In the genomic region with DNA sequence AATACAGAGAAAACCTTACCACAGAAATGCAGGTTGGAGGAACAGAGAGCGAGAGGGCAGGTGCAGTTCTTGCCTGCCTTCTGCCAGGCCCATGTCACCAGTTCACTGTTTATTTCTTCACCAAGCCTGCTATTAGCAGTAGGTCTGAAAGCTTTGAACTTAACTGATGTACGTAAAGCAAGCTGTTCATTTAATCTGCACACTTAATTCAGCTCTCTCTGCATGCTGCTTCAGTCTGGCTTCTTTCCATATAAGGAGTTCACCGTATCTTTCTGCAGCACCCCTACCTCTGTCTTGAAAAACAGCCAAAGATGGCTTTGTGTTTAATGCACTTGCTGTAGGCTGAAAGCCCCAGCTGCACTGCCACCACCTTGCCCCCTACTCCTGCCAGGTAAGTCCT, we compare ENCODE assay signal across 1 cellular context.
TF ChIP-seq lines count a peak whose summit lies in the region.

No MANE protein-coding gene starts in this region.

TF ChIP-seq in WTC11, 78 proteins besides CTCF, POLR2A, EP300 and RAD21 (continued from another document):
- TF ChIP-seq, protein P1, sequence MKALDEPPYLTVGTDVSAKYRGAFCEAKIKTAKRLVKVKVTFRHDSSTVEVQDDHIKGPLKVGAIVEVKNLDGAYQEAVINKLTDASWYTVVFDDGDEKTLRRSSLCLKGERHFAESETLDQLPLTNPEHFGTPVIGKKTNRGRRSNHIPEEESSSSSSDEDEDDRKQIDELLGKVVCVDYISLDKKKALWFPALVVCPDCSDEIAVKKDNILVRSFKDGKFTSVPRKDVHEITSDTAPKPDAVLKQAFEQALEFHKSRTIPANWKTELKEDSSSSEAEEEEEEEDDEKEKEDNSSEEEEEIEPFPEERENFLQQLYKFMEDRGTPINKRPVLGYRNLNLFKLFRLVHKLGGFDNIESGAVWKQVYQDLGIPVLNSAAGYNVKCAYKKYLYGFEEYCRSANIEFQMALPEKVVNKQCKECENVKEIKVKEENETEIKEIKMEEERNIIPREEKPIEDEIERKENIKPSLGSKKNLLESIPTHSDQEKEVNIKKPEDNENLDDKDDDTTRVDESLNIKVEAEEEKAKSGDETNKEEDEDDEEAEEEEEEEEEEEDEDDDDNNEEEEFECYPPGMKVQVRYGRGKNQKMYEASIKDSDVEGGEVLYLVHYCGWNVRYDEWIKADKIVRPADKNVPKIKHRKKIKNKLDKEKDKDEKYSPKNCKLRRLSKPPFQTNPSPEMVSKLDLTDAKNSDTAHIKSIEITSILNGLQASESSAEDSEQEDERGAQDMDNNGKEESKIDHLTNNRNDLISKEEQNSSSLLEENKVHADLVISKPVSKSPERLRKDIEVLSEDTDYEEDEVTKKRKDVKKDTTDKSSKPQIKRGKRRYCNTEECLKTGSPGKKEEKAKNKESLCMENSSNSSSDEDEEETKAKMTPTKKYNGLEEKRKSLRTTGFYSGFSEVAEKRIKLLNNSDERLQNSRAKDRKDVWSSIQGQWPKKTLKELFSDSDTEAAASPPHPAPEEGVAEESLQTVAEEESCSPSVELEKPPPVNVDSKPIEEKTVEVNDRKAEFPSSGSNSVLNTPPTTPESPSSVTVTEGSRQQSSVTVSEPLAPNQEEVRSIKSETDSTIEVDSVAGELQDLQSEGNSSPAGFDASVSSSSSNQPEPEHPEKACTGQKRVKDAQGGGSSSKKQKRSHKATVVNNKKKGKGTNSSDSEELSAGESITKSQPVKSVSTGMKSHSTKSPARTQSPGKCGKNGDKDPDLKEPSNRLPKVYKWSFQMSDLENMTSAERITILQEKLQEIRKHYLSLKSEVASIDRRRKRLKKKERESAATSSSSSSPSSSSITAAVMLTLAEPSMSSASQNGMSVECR (CRISPR knock-in tag; IDR thresholded peaks at IDR 0.05; ENCODE audit: borderline replicate concordance), result no peak
- TF ChIP-seq CREB1 (CRISPR knock-in tag; IDR thresholded peaks at IDR 0.05), result no peak
- TF ChIP-seq CREM (CRISPR knock-in tag; IDR thresholded peaks at IDR 0.05), result no peak
- no peak for TF ChIP-seq GTF2I (CRISPR knock-in tag; conservative IDR thresholded peaks at IDR 0.05)
- TF ChIP-seq, protein P2, sequence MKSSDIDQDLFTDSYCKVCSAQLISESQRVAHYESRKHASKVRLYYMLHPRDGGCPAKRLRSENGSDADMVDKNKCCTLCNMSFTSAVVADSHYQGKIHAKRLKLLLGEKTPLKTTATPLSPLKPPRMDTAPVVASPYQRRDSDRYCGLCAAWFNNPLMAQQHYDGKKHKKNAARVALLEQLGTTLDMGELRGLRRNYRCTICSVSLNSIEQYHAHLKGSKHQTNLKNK (CRISPR knock-in tag; IDR thresholded peaks at IDR 0.05), result no peak
- TF ChIP-seq NFE2L1 (CRISPR knock-in tag; IDR thresholded peaks at IDR 0.05), result no peak
- TF ChIP-seq, protein P3, sequence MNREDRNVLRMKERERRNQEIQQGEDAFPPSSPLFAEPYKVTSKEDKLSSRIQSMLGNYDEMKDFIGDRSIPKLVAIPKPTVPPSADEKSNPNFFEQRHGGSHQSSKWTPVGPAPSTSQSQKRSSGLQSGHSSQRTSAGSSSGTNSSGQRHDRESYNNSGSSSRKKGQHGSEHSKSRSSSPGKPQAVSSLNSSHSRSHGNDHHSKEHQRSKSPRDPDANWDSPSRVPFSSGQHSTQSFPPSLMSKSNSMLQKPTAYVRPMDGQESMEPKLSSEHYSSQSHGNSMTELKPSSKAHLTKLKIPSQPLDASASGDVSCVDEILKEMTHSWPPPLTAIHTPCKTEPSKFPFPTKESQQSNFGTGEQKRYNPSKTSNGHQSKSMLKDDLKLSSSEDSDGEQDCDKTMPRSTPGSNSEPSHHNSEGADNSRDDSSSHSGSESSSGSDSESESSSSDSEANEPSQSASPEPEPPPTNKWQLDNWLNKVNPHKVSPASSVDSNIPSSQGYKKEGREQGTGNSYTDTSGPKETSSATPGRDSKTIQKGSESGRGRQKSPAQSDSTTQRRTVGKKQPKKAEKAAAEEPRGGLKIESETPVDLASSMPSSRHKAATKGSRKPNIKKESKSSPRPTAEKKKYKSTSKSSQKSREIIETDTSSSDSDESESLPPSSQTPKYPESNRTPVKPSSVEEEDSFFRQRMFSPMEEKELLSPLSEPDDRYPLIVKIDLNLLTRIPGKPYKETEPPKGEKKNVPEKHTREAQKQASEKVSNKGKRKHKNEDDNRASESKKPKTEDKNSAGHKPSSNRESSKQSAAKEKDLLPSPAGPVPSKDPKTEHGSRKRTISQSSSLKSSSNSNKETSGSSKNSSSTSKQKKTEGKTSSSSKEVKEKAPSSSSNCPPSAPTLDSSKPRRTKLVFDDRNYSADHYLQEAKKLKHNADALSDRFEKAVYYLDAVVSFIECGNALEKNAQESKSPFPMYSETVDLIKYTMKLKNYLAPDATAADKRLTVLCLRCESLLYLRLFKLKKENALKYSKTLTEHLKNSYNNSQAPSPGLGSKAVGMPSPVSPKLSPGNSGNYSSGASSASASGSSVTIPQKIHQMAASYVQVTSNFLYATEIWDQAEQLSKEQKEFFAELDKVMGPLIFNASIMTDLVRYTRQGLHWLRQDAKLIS (CRISPR knock-in tag; IDR thresholded peaks at IDR 0.05; ENCODE audit: borderline replicate concordance), result no peak
- TF ChIP-seq, protein P4, sequence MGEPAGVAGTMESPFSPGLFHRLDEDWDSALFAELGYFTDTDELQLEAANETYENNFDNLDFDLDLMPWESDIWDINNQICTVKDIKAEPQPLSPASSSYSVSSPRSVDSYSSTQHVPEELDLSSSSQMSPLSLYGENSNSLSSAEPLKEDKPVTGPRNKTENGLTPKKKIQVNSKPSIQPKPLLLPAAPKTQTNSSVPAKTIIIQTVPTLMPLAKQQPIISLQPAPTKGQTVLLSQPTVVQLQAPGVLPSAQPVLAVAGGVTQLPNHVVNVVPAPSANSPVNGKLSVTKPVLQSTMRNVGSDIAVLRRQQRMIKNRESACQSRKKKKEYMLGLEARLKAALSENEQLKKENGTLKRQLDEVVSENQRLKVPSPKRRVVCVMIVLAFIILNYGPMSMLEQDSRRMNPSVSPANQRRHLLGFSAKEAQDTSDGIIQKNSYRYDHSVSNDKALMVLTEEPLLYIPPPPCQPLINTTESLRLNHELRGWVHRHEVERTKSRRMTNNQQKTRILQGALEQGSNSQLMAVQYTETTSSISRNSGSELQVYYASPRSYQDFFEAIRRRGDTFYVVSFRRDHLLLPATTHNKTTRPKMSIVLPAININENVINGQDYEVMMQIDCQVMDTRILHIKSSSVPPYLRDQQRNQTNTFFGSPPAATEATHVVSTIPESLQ (CRISPR knock-in tag; IDR thresholded peaks at IDR 0.05), result no peak
- TF ChIP-seq ZNF219 (CRISPR knock-in tag; IDR thresholded peaks at IDR 0.05; ENCODE audit: borderline replicate concordance), result no peak
- TF ChIP-seq, protein P5, sequence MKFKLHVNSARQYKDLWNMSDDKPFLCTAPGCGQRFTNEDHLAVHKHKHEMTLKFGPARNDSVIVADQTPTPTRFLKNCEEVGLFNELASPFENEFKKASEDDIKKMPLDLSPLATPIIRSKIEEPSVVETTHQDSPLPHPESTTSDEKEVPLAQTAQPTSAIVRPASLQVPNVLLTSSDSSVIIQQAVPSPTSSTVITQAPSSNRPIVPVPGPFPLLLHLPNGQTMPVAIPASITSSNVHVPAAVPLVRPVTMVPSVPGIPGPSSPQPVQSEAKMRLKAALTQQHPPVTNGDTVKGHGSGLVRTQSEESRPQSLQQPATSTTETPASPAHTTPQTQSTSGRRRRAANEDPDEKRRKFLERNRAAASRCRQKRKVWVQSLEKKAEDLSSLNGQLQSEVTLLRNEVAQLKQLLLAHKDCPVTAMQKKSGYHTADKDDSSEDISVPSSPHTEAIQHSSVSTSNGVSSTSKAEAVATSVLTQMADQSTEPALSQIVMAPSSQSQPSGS (CRISPR knock-in tag; IDR thresholded peaks at IDR 0.05; ENCODE audit: borderline replicate concordance, low read depth), result no peak
- TF ChIP-seq, protein P6, sequence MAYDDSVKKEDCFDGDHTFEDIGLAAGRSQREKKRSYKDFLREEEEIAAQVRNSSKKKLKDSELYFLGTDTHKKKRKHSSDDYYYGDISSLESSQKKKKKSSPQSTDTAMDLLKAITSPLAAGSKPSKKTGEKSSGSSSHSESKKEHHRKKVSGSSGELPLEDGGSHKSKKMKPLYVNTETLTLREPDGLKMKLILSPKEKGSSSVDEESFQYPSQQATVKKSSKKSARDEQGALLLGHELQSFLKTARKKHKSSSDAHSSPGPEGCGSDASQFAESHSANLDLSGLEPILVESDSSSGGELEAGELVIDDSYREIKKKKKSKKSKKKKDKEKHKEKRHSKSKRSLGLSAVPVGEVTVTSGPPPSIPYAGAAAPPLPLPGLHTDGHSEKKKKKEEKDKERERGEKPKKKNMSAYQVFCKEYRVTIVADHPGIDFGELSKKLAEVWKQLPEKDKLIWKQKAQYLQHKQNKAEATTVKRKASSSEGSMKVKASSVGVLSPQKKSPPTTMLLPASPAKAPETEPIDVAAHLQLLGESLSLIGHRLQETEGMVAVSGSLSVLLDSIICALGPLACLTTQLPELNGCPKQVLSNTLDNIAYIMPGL (CRISPR knock-in tag; IDR thresholded peaks at IDR 0.05), result no peak
- TF ChIP-seq, protein P7, sequence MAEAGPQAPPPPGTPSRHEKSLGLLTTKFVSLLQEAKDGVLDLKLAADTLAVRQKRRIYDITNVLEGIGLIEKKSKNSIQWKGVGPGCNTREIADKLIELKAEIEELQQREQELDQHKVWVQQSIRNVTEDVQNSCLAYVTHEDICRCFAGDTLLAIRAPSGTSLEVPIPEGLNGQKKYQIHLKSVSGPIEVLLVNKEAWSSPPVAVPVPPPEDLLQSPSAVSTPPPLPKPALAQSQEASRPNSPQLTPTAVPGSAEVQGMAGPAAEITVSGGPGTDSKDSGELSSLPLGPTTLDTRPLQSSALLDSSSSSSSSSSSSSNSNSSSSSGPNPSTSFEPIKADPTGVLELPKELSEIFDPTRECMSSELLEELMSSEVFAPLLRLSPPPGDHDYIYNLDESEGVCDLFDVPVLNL (CRISPR knock-in tag; IDR thresholded peaks at IDR 0.05; ENCODE audit: borderline replicate concordance, low read depth), result no peak
- TF ChIP-seq, protein P8, sequence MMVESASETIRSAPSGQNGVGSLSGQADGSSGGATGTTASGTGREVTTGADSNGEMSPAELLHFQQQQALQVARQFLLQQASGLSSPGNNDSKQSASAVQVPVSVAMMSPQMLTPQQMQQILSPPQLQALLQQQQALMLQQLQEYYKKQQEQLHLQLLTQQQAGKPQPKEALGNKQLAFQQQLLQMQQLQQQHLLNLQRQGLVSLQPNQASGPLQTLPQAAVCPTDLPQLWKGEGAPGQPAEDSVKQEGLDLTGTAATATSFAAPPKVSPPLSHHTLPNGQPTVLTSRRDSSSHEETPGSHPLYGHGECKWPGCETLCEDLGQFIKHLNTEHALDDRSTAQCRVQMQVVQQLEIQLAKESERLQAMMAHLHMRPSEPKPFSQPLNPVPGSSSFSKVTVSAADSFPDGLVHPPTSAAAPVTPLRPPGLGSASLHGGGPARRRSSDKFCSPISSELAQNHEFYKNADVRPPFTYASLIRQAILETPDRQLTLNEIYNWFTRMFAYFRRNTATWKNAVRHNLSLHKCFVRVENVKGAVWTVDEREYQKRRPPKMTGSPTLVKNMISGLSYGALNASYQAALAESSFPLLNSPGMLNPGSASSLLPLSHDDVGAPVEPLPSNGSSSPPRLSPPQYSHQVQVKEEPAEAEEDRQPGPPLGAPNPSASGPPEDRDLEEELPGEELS (CRISPR knock-in tag; IDR thresholded peaks at IDR 0.05), result no peak
- TF ChIP-seq ZNF416 (CRISPR knock-in tag; IDR thresholded peaks at IDR 0.05), result no peak
